In genomic region chr17:32927724-32928526, GRCh38 we compare ENCODE assay signal across 8 cellular contexts. TPM values are rescaled to one million over a fixed set of nuclear protein-coding genes. Genes with fewer than 3 reads are reported as not detected.
DNase-seq lines count a peak whose midpoint lies in the region; ATAC-seq and TF ChIP-seq lines count a peak whose summit lies in the region.

Gene TMEM98, plus strand, starts transcription at chr17:32928153. Its CDS starts 3,376 bp downstream, at chr17:32931529.

- H3K79me2 ChIP-seq in SK-N-SH (ENCODE audit: insufficient read depth), result peaks cover 10% of the 10 kb centered on the region; the same call in 1 of the 2 replicates

- intact Hi-C loops in esophagus muscularis mucosa (cut with DNase I), result no loop called here

- DNase-seq in NCI-H748 (lab: John Stamatoyannopoulos, UW; ENCODE audit: unreplicated experiment), result peak; percentile 60
- DNase-seq in NCI-H748 treated with DMSO at 0.1 percent for 48 hours (lab: John Stamatoyannopoulos, UW), result no peak
- peak; percentile 89 for DNase-seq in SK-N-SH
- DNase-seq in esophagus muscularis mucosa (ENCODE audit: extremely low spot score), result no peak
- peak; percentile 20 for DNase-seq in middle frontal gyrus (ENCODE audit: extremely low spot score, low spot score)
- no peak for DNase-seq in tibial nerve (ENCODE audit: low spot score in 2 of 2)
- DNase-seq in GM19238 (ENCODE audit: insufficient read length, low spot score), result no peak

- H3K27me3 ChIP-seq in SK-N-SH (ENCODE audit: insufficient read depth), result no peaks in the 10 kb centered on the region
- H3K27me3 ChIP-seq in esophagus muscularis mucosa, result peaks cover 0 to 6% (median 0%) of the 10 kb centered on the region in 4 donors
- no peaks in the 10 kb centered on the region for H3K27me3 ChIP-seq in tibial nerve

- no peaks in the 10 kb centered on the region for H3K9me2 ChIP-seq in SK-N-SH

- no peaks in the 10 kb centered on the region for H3K9me3 ChIP-seq in SK-N-SH
- no peaks in the 10 kb centered on the region for H3K9me3 ChIP-seq in esophagus muscularis mucosa
- H3K9me3 ChIP-seq in tibial nerve, result no peaks in the 10 kb centered on the region

- H3K4me1 ChIP-seq in SK-N-SH (ENCODE audit: control insufficient read depth in 1 of 2, insufficient read depth in 2 of 2, low read depth in 1 of 2, low read length in 1 of 2) (peaks cover 7 to 12% of the 10 kb centered on the region in 2 experiments; a peak in 2 of 4 replicates), esophagus muscularis mucosa (peaks cover 4 to 32% (median 19%) of the 10 kb centered on the region in 4 donors), tibial nerve (peaks cover 0 to 15% (median 6%) of the 10 kb centered on the region in 4 donors)

- TF ChIP-seq RAD21 in SK-N-SH (IDR thresholded peaks at IDR 0.05; ENCODE audit: low read length), result no peak

- H3K27ac ChIP-seq in SK-N-SH (ENCODE audit: low read depth in 2 of 2, low read length in 1 of 2) (peak within 1 kb of the TSS; percentile 38 to 65; a peak in 3 of 4 replicates), esophagus muscularis mucosa (replicated peaks in 1 of 4) (peak within 1 kb of the TSS; percentile 73 to 85 (median 78)), tibial nerve (peak within 1 kb of the TSS; percentile 82 to 93 (median 87))

- no peaks in the 10 kb centered on the region for H4K20me1 ChIP-seq in SK-N-SH (ENCODE audit: insufficient read depth)

- TF ChIP-seq POLR2A in esophagus muscularis mucosa (IDR thresholded peaks at IDR 0.05; ENCODE audit: low read depth), result no peak
- no peak for TF ChIP-seq POLR2A in tibial nerve (IDR thresholded peaks at IDR 0.05)

- POLR2A ChIA-PET in SK-N-SH (lab: Yijun Ruan, JAX), result no interaction called here

- no peak for ATAC-seq in HG03175 (IDR thresholded peaks at IDR 0.05; ENCODE audit: unreplicated experiment)

- CTCF ChIA-PET in SK-N-SH (lab: Yijun Ruan, JAX), result interaction anchor here (1.0 to 2.3 kb wide), 7 partner anchors 9 to 70 kb away, joined by 3 to 9 read pairs (median 4); partner anchors contain the start of gene MYO1D

- no peak for TF ChIP-seq EP300 in SK-N-SH (IDR thresholded peaks at IDR 0.05; ENCODE audit: borderline replicate concordance in 1 of 2, low read depth in 1 of 2, low read length in 1 of 2)
- TF ChIP-seq EP300 in esophagus muscularis mucosa (IDR thresholded peaks at IDR 0.05), result no peak
- TF ChIP-seq EP300 in tibial nerve (IDR thresholded peaks at IDR 0.05), result no peak

- H3K36me3 ChIP-seq in SK-N-SH (replicated peaks in 1 of 2; ENCODE audit: control insufficient read depth in 1 of 2, insufficient read depth in 2 of 2, low read length in 1 of 2) (peaks cover 6% of the 10 kb centered on the region in 2 experiments), esophagus muscularis mucosa (peaks cover 0 to 12% (median 0%) of the 10 kb centered on the region in 4 donors), tibial nerve (peaks cover 0 to 17% (median 0%) of the 10 kb centered on the region in 3 donors)

- H2AFZ ChIP-seq in SK-N-SH (ENCODE audit: low read depth), result peak within 1 kb of the TSS; percentile 98

- peak within 1 kb of the TSS; percentile 98 for H3K9ac ChIP-seq in SK-N-SH

- under 1% methylated on average over 23 of the region's 98 CpGs for WGBS in SK-N-SH (ENCODE audit: low lambda C conversion rate)
- WGBS in esophagus muscularis mucosa, result 1% methylated on average over 40 of the region's 98 CpGs
- 0 to 2% methylated on average over 35 to 43 of the region's 98 CpGs for WGBS in tibial nerve, 2 donors

- peak within 1 kb of the TSS; percentile 91 for H3K4me2 ChIP-seq in SK-N-SH

- peaks cover 6% of the 10 kb centered on the region for H3F3A ChIP-seq in SK-N-SH (replicated peaks; ENCODE audit: insufficient read depth)

- TF ChIP-seq CTCF in SK-N-SH (IDR thresholded peaks at IDR 0.05) (no peak), esophagus muscularis mucosa (IDR thresholded peaks at IDR 0.05) (no peak), tibial nerve (IDR thresholded peaks at IDR 0.05) (peak in 1 of 5 experiments; percentile 14)

- H3K4me3 ChIP-seq in SK-N-SH (ENCODE audit: low read depth in 2 of 2, low read length in 1 of 2), result peak within 1 kb of the TSS; percentile 61 to 72
- H3K4me3 ChIP-seq in esophagus muscularis mucosa, result peak within 1 kb of the TSS; percentile 75 to 81 (median 78)
- H3K4me3 ChIP-seq in tibial nerve, result peak within 1 kb of the TSS; percentile 64 to 87 (median 80)

TF ChIP-seq in SK-N-SH, 30 proteins besides CTCF, POLR2A, EP300 and RAD21:
- TF ChIP-seq PBX3 (IDR thresholded peaks at IDR 0.05) (no peak), GATA2 (CRISPR knock-in tag; IDR thresholded peaks at IDR 0.05) (no peak), POLR2AphosphoS5 (IDR thresholded peaks at IDR 0.05; ENCODE audit: low read depth, low read length) (no peak), FOSL2 (IDR thresholded peaks at IDR 0.05; ENCODE audit: borderline replicate concordance, low read depth) (no peak), USF1 (IDR thresholded peaks at IDR 0.05; ENCODE audit: borderline replicate concordance, low read depth) (no peak), MXI1 (IDR thresholded peaks at IDR 0.05; ENCODE audit: low read depth, low read length) (no peak), ELF1 (IDR thresholded peaks at IDR 0.05) (no peak), FOXJ3 (CRISPR knock-in tag; IDR thresholded peaks at IDR 0.05) (no peak), USF2 (IDR thresholded peaks at IDR 0.05; ENCODE audit: borderline replicate concordance, low read depth, low read length) (no peak), IRF3 (IDR thresholded peaks at IDR 0.05; ENCODE audit: low read depth, low read length) (no peak), CHD2 (IDR thresholded peaks at IDR 0.05; ENCODE audit: low read length, partially characterized antibody) (no peak), NRF1 (IDR thresholded peaks at IDR 0.05; ENCODE audit: low read depth, low read length) (no peak), GABPA (IDR thresholded peaks at IDR 0.05; ENCODE audit: low read depth) (no peak), SMC3 (IDR thresholded peaks at IDR 0.05; ENCODE audit: low read depth, low read length) (no peak), TAF1 (IDR thresholded peaks at IDR 0.05; ENCODE audit: borderline replicate concordance, low read depth, low read length) (no peak), TCF12 (IDR thresholded peaks at IDR 0.05) (no peak), RFX5 (IDR thresholded peaks at IDR 0.05; ENCODE audit: low read length) (no peak), TEAD4 (IDR thresholded peaks at IDR 0.05; ENCODE audit: borderline replicate concordance, insufficient read depth) (no peak), ZBTB33 (IDR thresholded peaks at IDR 0.05; ENCODE audit: borderline replicate concordance, low read depth) (no peak)

RNA-seq across cellular contexts. Expression of gene TMEM98, which starts in this region (rescaled TPM):
- polyA plus RNA-seq in SK-N-SH (2012; rRNA removed), result 167 and 196 TPM in 2 replicates
- 125 and 153 TPM in 2 replicates for polyA plus RNA-seq in SK-N-SH (2012; cell fraction: cytosol; rRNA removed)
- polyA plus RNA-seq in SK-N-SH (2012; cell fraction: nucleus; rRNA removed), result 133 and 177 TPM in 2 replicates
- 10 to 100 TPM; 39.3 to 73.4 (median 54.2) TPM for total RNA-seq in esophagus muscularis mucosa
- 100 to 1,000 TPM; 170 to 198 (median 183) TPM for total RNA-seq in tibial nerve

Comparison
In these comparisons a context has a peak if more than half of its experiments do, and no peak if none do; other contexts are left out.
1. DNase-seq: peak in NCI-H748 (single experiment), SK-N-SH (single experiment) and middle frontal gyrus (single experiment); none in NCI-H748 treated with DMSO at 0.1 percent for 48 hours (single experiment), esophagus muscularis mucosa (single experiment), tibial nerve (0 of 2) and GM19238 (single experiment).
2. Peak in every context shown above with its lines, with median percentiles within 50 percentile points of each other: H3K27ac ChIP-seq and H3K4me3 ChIP-seq.